In the genomic region with DNA sequence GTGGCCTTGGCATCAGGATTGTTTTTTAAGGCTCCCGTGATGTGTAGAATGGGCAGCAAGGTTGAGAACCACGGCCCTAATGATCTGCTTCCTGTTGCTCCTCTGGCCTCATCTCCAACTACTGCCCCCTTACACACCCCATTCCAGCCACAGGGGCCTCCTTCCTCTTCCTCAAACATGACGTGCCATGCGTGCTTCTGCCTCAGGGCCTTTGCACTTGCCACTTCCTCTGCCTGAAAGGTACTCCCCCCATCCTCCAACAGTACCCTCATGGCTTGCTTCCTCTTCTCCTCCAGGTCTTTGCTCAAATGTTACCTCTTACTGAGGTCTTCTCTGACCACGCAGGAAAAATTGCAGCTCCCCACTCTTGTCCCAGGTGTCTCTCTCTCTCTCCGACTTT, we compare ENCODE assay signal across 30 cellular contexts.
"Had no signal": no experiment of that assay in that cellular context is flagged by ENCODE, and none has a peak within 500 bp of the region (broad histone marks: within the 10 kb centered on the region; RNA-seq: fewer than 3 reads in every experiment).

No MANE protein-coding gene starts in this region.

- H3K9me3 Mint-ChIP-seq: activated CD4-positive, alpha-beta memory T cell treated with anti-CD3 and anti-CD28 coated beads for 36 hours; activated CD4-positive, alpha-beta T cell treated with anti-CD3 and anti-CD28 coated beads, Interleukin-2, amount 10 ng/mL, durations not matched to agents 24 days and 14 days; activated naive CD4-positive, alpha-beta T cell treated with anti-CD3 and anti-CD28 coated beads, Interleukin-2, amount 10 ng/mL, durations not matched to agents 7 days and 5 days; activated naive CD8-positive, alpha-beta T cell treated with anti-CD3 and anti-CD28 coated beads, Interleukin-2, amount 10 ng/mL, durations not matched to agents 7 days and 5 days; activated T-helper 1 cell treated with anti-CD3 and anti-CD28 coated beads, Interleukin-12 subunit alpha, Interleukin-12 subunit beta, Interleukin-2, Interleukin-4 antibody, amounts not matched to agents 30 ng/mL and 10 ng/mL and 1 ng/mL, durations not matched to agents 14 hours and 24 hours and 36 hours; brain; effector memory CD8-positive, alpha-beta T cell; naive thymus-derived CD4-positive, alpha-beta T cell; neural progenitor cell had no signal

- ATAC-seq: effector memory CD8-positive, alpha-beta T cell; gastroesophageal sphincter; left cardiac atrium; left ventricle myocardium superior; naive thymus-derived CD4-positive, alpha-beta T cell; right cardiac atrium had no signal

- H3K27ac ChIP-seq: ascending aorta, cardiac muscle cell, colonic mucosa, hepatocyte, neural progenitor cell, parathyroid adenoma, testis, transverse colon had no signal

- H3K4me3 ChIP-seq: ascending aorta, cardiac muscle cell, colonic mucosa, gastroesophageal sphincter, hepatocyte, neural progenitor cell, testis, transverse colon had no signal

- H3K27me3 ChIP-seq: ascending aorta, cardiac muscle cell, colonic mucosa, gastroesophageal sphincter, hepatocyte, neural progenitor cell, testis, transverse colon had no signal

- DNase-seq: activated CD4-positive, alpha-beta memory T cell treated with anti-CD3 and anti-CD28 coated beads for 36 hours; activated CD4-positive, alpha-beta T cell treated with anti-CD3 and anti-CD28 coated beads, Interleukin-2, amount 10 ng/mL, durations not matched to agents 24 days and 14 days; activated CD4-positive, CD25-positive, alpha-beta regulatory T cell treated with anti-CD3 and anti-CD28 coated beads, Interleukin-2, amount 50 U/mL, for 72 hours; activated CD8-positive, alpha-beta memory T cell treated with anti-CD3 and anti-CD28 coated beads, Interleukin-2, amount 50 U/mL, for 4 hours; activated effector memory CD4-positive, alpha-beta T cell treated with anti-CD3 and anti-CD28 coated beads, Interleukin-2, amount 50 U/mL, for 16 hours; activated naive CD4-positive, alpha-beta T cell treated with anti-CD3 and anti-CD28 coated beads, Interleukin-2, amount 10 ng/mL, durations not matched to agents 7 days and 5 days; activated naive CD8-positive, alpha-beta T cell treated with anti-CD3 and anti-CD28 coated beads, Interleukin-2, amount 10 ng/mL, durations not matched to agents 7 days and 5 days; activated T-cell treated with anti-CD3 and anti-CD28 coated beads, Interleukin-2, amount 50 U/mL, for 1 hour; cerebellar nuclear complex; colonic mucosa; effector memory CD8-positive, alpha-beta T cell; left cardiac atrium; left ventricle myocardium superior; mammary epithelial cell; midbrain; naive thymus-derived CD4-positive, alpha-beta T cell; occipital lobe; right cardiac atrium; stimulated activated naive CD4-positive, alpha-beta T cell; T1000; testis; transverse colon had no signal

- H3K27ac Mint-ChIP-seq: activated CD4-positive, alpha-beta memory T cell treated with anti-CD3 and anti-CD28 coated beads for 36 hours; activated CD4-positive, alpha-beta T cell treated with anti-CD3 and anti-CD28 coated beads, Interleukin-2, amount 10 ng/mL, durations not matched to agents 24 days and 14 days; activated naive CD4-positive, alpha-beta T cell treated with anti-CD3 and anti-CD28 coated beads, Interleukin-2, amount 10 ng/mL, durations not matched to agents 7 days and 5 days; activated naive CD8-positive, alpha-beta T cell treated with anti-CD3 and anti-CD28 coated beads, Interleukin-2, amount 10 ng/mL, durations not matched to agents 7 days and 5 days; activated T-helper 1 cell treated with anti-CD3 and anti-CD28 coated beads, Interleukin-12 subunit alpha, Interleukin-12 subunit beta, Interleukin-2, Interleukin-4 antibody, amounts not matched to agents 30 ng/mL and 10 ng/mL and 1 ng/mL, durations not matched to agents 14 hours and 24 hours and 36 hours; brain; effector memory CD8-positive, alpha-beta T cell; neural progenitor cell had no signal

- H3K4me1 ChIP-seq: colonic mucosa had no signal

- H3K4me3 Mint-ChIP-seq: activated CD4-positive, alpha-beta memory T cell treated with anti-CD3 and anti-CD28 coated beads for 36 hours; activated CD4-positive, alpha-beta T cell treated with anti-CD3 and anti-CD28 coated beads, Interleukin-2, amount 10 ng/mL, durations not matched to agents 24 days and 14 days; activated naive CD4-positive, alpha-beta T cell treated with anti-CD3 and anti-CD28 coated beads, Interleukin-2, amount 10 ng/mL, durations not matched to agents 7 days and 5 days; activated naive CD8-positive, alpha-beta T cell treated with anti-CD3 and anti-CD28 coated beads, Interleukin-2, amount 10 ng/mL, durations not matched to agents 7 days and 5 days; activated T-helper 1 cell treated with anti-CD3 and anti-CD28 coated beads, Interleukin-12 subunit alpha, Interleukin-12 subunit beta, Interleukin-2, Interleukin-4 antibody, amounts not matched to agents 30 ng/mL and 10 ng/mL and 1 ng/mL, durations not matched to agents 14 hours and 24 hours and 36 hours; brain; effector memory CD8-positive, alpha-beta T cell; naive thymus-derived CD4-positive, alpha-beta T cell; neural progenitor cell had no signal

- H3K36me3 ChIP-seq: ascending aorta, cardiac muscle cell, colonic mucosa, neural progenitor cell, transverse colon had no signal

- H3K9me3 ChIP-seq: ascending aorta, colonic mucosa, gastroesophageal sphincter, testis, transverse colon had no signal

- H3K36me3 Mint-ChIP-seq: activated CD4-positive, alpha-beta memory T cell treated with anti-CD3 and anti-CD28 coated beads for 36 hours; activated naive CD4-positive, alpha-beta T cell treated with anti-CD3 and anti-CD28 coated beads, Interleukin-2, amount 10 ng/mL, durations not matched to agents 7 days and 5 days; activated naive CD8-positive, alpha-beta T cell treated with anti-CD3 and anti-CD28 coated beads, Interleukin-2, amount 10 ng/mL, durations not matched to agents 7 days and 5 days; naive thymus-derived CD4-positive, alpha-beta T cell; neural progenitor cell had no signal

- H3K27me3 Mint-ChIP-seq: activated CD4-positive, alpha-beta memory T cell treated with anti-CD3 and anti-CD28 coated beads for 36 hours; activated CD4-positive, alpha-beta T cell treated with anti-CD3 and anti-CD28 coated beads, Interleukin-2, amount 10 ng/mL, durations not matched to agents 24 days and 14 days; activated naive CD4-positive, alpha-beta T cell treated with anti-CD3 and anti-CD28 coated beads, Interleukin-2, amount 10 ng/mL, durations not matched to agents 7 days and 5 days; activated naive CD8-positive, alpha-beta T cell treated with anti-CD3 and anti-CD28 coated beads, Interleukin-2, amount 10 ng/mL, durations not matched to agents 7 days and 5 days; brain had no signal

- H3K4me1 Mint-ChIP-seq: activated naive CD4-positive, alpha-beta T cell treated with anti-CD3 and anti-CD28 coated beads, Interleukin-2, amount 10 ng/mL, durations not matched to agents 7 days and 5 days had no signal
